8 cellular contexts compared by ENCODE assay signal in the genomic region with DNA sequence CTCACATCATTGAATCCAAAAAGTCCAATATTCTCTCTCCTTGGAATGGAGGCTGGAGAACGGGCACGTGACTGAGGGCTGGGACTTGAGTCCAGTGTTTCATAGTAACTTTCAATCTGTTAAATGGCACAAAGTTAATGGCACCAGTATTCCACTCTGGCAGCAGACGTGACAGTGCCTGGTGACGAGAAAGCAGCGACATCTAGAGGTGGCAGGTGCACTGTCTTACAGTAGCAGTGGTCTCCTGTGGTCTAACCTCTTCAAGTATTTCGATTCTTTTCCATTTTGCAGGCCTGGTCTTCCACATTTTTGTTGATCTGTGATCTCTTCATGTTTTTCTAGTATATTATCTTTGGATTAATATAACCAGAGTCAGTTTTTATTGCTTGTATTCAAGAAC.
DNase-seq lines count a peak whose midpoint lies in the region; ATAC-seq and TF ChIP-seq lines count a peak whose summit lies in the region.

No MANE protein-coding gene starts in this region.

- no peak overlapping the region for H3K27ac Mint-ChIP-seq in endothelial cell (ENCODE audit: unreplicated experiment)

- H3K4me3 Mint-ChIP-seq in endothelial cell (ENCODE audit: unreplicated experiment): no peak overlapping the region

- intact Hi-C loops in left cardiac atrium (cut with DNase I): no loop called here

- ATAC-seq in GM21367 (IDR thresholded peaks at IDR 0.05; ENCODE audit: unreplicated experiment) (peak; percentile 86), left cardiac atrium (no peak)

- TF ChIP-seq CTCF in endothelial cell (IDR thresholded peaks at IDR 0.05; ENCODE audit: unreplicated experiment): peak; percentile 45

- no peaks in the 10 kb centered on the region for H3K27me3 Mint-ChIP-seq in endothelial cell (ENCODE audit: unreplicated experiment)

- no peaks in the 10 kb centered on the region for H3K36me3 Mint-ChIP-seq in endothelial cell (ENCODE audit: low read depth, unreplicated experiment)

- H3K4me1 Mint-ChIP-seq in endothelial cell (ENCODE audit: unreplicated experiment): peaks cover 6% of the 10 kb centered on the region

- H3K9me3 Mint-ChIP-seq in endothelial cell (ENCODE audit: unreplicated experiment): no peaks in the 10 kb centered on the region

- DNase-seq in ELF-1 (ENCODE audit: low read depth, low spot score): peak; percentile 41
- peak; percentile 27 for DNase-seq in LoVo (ENCODE audit: low spot score)
- peak; percentile 51 for DNase-seq in endothelial cell (ENCODE audit: low spot score)
- DNase-seq in glomerular visceral epithelial cell (ENCODE audit: extremely low spot score): no peak
- no peak for DNase-seq in activated naive CD4-positive, alpha-beta T cell (lab: John Stamatoyannopoulos, UW)
- no peak for DNase-seq in T-helper 1 cell
- no peak for DNase-seq in left cardiac atrium

Comparison
In these comparisons a context has a peak if more than half of its experiments do, and no peak if none do; other contexts are left out.
1. DNase-seq: peak in ELF-1 (single experiment), LoVo (single experiment) and endothelial cell (single experiment); none in glomerular visceral epithelial cell (single experiment), activated naive CD4-positive, alpha-beta T cell (0 of 4), T-helper 1 cell (0 of 5) and left cardiac atrium (single experiment).